ENCODE assay signal across 8 cellular contexts in genomic region chr12:121295123-121295745, GRCh38.
DNase-seq lines count a peak whose midpoint lies in the region; ATAC-seq and TF ChIP-seq lines count a peak whose summit lies in the region.

No MANE protein-coding gene starts in this region.

- H3K27me3 ChIP-seq in effector memory CD4-positive, alpha-beta T cell (replicated peaks; ENCODE audit: control insufficient read depth, insufficient read depth, low read length, poor library complexity, severe bottlenecking): no peaks in the 10 kb centered on the region

- no peak for ATAC-seq in GM19467 (IDR thresholded peaks at IDR 0.05; ENCODE audit: unreplicated experiment)

- peak; percentile 37 for DNase-seq in NCI-H146 (lab: John Stamatoyannopoulos, UW)
- no peak for DNase-seq in NCI-H146 treated with DMSO at 0.1 percent for 48 hours (lab: John Stamatoyannopoulos, UW; ENCODE audit: unreplicated experiment)
- DNase-seq in RPMI8226: peak; percentile 38
- no peak for DNase-seq in effector memory CD4-positive, alpha-beta T cell
- DNase-seq in nephron progenitor cell: no peak
- no peak for DNase-seq in HK-2 (ENCODE audit: unreplicated experiment)
- DNase-seq in NCI-H1048 (lab: John Stamatoyannopoulos, UW): no peak

- H3K36me3 ChIP-seq in effector memory CD4-positive, alpha-beta T cell (ENCODE audit: control insufficient read depth, insufficient read depth, low read length): no peaks in the 10 kb centered on the region

- H3K27me3 Mint-ChIP-seq in nephron progenitor cell (ENCODE audit: low read depth, poor library complexity): peaks cover 2% of the 10 kb centered on the region

- H3K36me3 Mint-ChIP-seq in nephron progenitor cell (ENCODE audit: low read depth): peaks cover 12% of the 10 kb centered on the region

- H3K27ac ChIP-seq in effector memory CD4-positive, alpha-beta T cell (ENCODE audit: insufficient read depth, low read length, poor library complexity, severe bottlenecking): no peak overlapping the region

- H3K27ac Mint-ChIP-seq in nephron progenitor cell: no peak overlapping the region

- no peak for TF ChIP-seq CTCF in nephron progenitor cell (IDR thresholded peaks at IDR 0.05)

- H3K9me3 Mint-ChIP-seq in nephron progenitor cell: no peaks in the 10 kb centered on the region

- peak overlapping the region; percentile 86 for H3K4me3 ChIP-seq in effector memory CD4-positive, alpha-beta T cell (ENCODE audit: insufficient read depth, low read depth, low read length, poor library complexity, severe bottlenecking)

- peak overlapping the region; percentile 88 for H3K4me3 Mint-ChIP-seq in nephron progenitor cell

- no peaks in the 10 kb centered on the region for H3K9me3 ChIP-seq in effector memory CD4-positive, alpha-beta T cell (ENCODE audit: control insufficient read depth, low read length)

- peaks cover 17% of the 10 kb centered on the region for H3K4me1 Mint-ChIP-seq in nephron progenitor cell

- H3K4me1 ChIP-seq in effector memory CD4-positive, alpha-beta T cell (ENCODE audit: control insufficient read depth, insufficient read depth, low read length, poor library complexity, severe bottlenecking): peaks cover 21% of the 10 kb centered on the region

Comparison
In these comparisons a context has a peak if more than half of its experiments do, and no peak if none do; other contexts are left out.
1. DNase-seq: peak in NCI-H146 (single experiment) and RPMI8226 (single experiment); none in NCI-H146 treated with DMSO at 0.1 percent for 48 hours (single experiment), effector memory CD4-positive, alpha-beta T cell (0 of 3), nephron progenitor cell (single experiment), HK-2 (single experiment) and NCI-H1048 (single experiment).